ENCODE assay signal across 1 cellular context in genomic region chr16:56798955-56799354, GRCh38.
TF ChIP-seq lines count a peak whose summit lies in the region.

No MANE protein-coding gene starts in this region.

TF ChIP-seq in HCT116, 20 proteins besides CTCF, POLR2A, EP300 and RAD21 (continued from another document):
- no peak for TF ChIP-seq YY1 (IDR thresholded peaks at IDR 0.05; ENCODE audit: extremely low read depth, insufficient replicate concordance, low read depth, low read length)
- TF ChIP-seq ATF3 (IDR thresholded peaks at IDR 0.05) = no peak
- TF ChIP-seq FOSL1 (IDR thresholded peaks at IDR 0.05; ENCODE audit: low read depth) = no peak
- no peak for TF ChIP-seq EZH2phosphoT487 (IDR thresholded peaks at IDR 0.05; ENCODE audit: borderline replicate concordance)
- TF ChIP-seq CBX3 (IDR thresholded peaks at IDR 0.05; ENCODE audit: low read depth) = no peak
- no peak for TF ChIP-seq SP1 (IDR thresholded peaks at IDR 0.05; ENCODE audit: low read depth)
